ENCODE assay signal across 23 cellular contexts in genomic region chr11:88590366-88590765, GRCh38.
"Had no signal": no experiment of that assay in that cellular context is flagged by ENCODE, and none has a peak within 500 bp of the region (broad histone marks: within the 10 kb centered on the region; RNA-seq: fewer than 3 reads in every experiment).

No MANE protein-coding gene starts in this region.

- H3K27ac ChIP-seq: gastrocnemius medialis, ovary, psoas muscle, sigmoid colon, skin epidermis, spleen, testis, tibial artery, uterus had no signal

- ATAC-seq: effector memory CD8-positive, alpha-beta T cell; gastrocnemius medialis; left lobe of liver; natural killer cell; psoas muscle; right cardiac atrium; stimulated activated memory B cell treated with anti-CD40 and anti-IgM and Interleukin-4, amounts not matched to agents 10 μg/mL and 1 μg/mL and 100 μg/mL, for 72 hours; stimulated activated naive CD8-positive, alpha-beta T cell treated with anti-CD3 and anti-CD28 coated beads, Interleukin-15, Interleukin-2, amounts not matched to agents 100 U/mL and 50 U/mL, for 24 hours had no signal

- H3K4me1 ChIP-seq: gastrocnemius medialis, psoas muscle, sigmoid colon, spleen, testis, tibial artery, uterus had no signal

- H3K27me3 ChIP-seq: gastrocnemius medialis, ovary, sigmoid colon, spleen, testis, tibial artery, uterus had no signal

- H3K36me3 ChIP-seq: gastrocnemius medialis, ovary, sigmoid colon, spleen, tibial artery, uterus had no signal

- H3K9me3 ChIP-seq: gastrocnemius medialis, ovary, psoas muscle, sigmoid colon, spleen, testis, tibial artery, uterus had no signal

- DNase-seq: cortex of kidney; effector memory CD8-positive, alpha-beta T cell; foreskin fibroblast; gastrocnemius medialis; head of caudate nucleus; natural killer cell; occipital lobe; ovary; posterior cingulate gyrus; psoas muscle; right cardiac atrium; sigmoid colon; spleen; stimulated activated CD4-positive, alpha-beta T cell treated with anti-CD3 and anti-CD28 coated beads, Interleukin-4, amount 100 ng/mL, for 4 hours; stimulated activated naive CD8-positive, alpha-beta T cell treated with anti-CD3 and anti-CD28 coated beads, Interleukin-15, Interleukin-2, amounts not matched to agents 100 U/mL and 50 U/mL, for 24 hours; substantia nigra; testis; tibial artery; uterus had no signal

- H3K4me3 ChIP-seq: gastrocnemius medialis, lung, ovary, psoas muscle, sigmoid colon, skin epidermis, spleen, testis, tibial artery, uterus had no signal
